8 cellular contexts compared by ENCODE assay signal in the genomic region with DNA sequence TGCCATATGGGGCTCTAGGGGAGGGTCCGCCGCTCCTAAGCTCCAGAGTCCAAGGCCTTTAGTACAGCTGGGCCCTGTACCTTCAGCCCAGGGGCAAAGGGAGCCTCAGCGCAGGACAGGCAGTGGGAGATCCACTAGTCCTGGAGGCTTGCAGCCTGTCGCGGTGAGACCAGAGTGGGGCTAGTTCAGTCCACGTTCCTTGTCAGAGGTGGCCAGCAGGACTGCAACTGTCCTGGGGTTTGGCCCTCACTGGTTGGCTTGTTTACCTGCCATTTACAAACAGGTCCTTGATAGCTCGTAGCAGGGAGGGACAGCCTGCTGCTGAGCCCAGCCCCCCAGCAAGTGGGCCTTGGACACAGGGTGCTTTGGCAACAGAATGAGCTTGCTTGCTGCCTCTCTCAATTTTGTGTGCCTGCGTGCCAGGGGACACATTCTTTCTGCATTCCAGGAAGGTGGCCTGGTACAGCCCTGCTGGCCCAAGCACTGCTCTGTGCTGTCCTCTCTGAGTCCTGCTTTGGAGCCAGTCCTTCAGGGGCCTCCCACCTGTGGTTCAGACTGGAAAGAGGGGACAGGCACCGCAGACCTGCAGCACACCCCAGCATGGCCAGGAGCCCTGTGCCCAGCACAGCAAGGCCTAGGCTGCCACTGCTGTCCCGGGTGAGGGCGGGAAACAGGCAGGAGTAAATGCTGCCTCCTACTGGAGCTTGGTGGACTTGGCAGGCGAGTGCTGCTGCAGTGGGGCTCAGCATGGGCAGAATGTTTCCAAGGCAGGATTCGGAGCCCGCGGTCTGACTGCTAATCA.
DNase-seq lines count a peak whose midpoint lies in the region; ATAC-seq and TF ChIP-seq lines count a peak whose summit lies in the region.

No MANE protein-coding gene starts in this region.

- no peak for ATAC-seq in GM18517 (IDR thresholded peaks at IDR 0.05; ENCODE audit: unreplicated experiment)

- H3K4me3 ChIP-seq in retinal pigment epithelial cell (ENCODE audit: low read length) = no peak overlapping the region

- TF ChIP-seq CTCF in retinal pigment epithelial cell (conservative IDR thresholded peaks at IDR 0.05; ENCODE audit: low read depth, low read length) = peak; percentile 85

- DNase-seq in COLO668 (lab: John Stamatoyannopoulos, UW; ENCODE audit: unreplicated experiment) (peak; percentile 27), HuH-7.5 (ENCODE audit: low spot score) (peak; percentile 83), head of caudate nucleus (peak in 31 of 42 donors; percentile 30 to 81 (median 58)), retinal pigment epithelial cell (ENCODE audit: low read depth) (no peak), activated gamma-delta T cell (lab: John Stamatoyannopoulos, UW) (no peak), NCI-H1930 (lab: John Stamatoyannopoulos, UW) (no peak)
- peak; percentile 70 for DNase-seq in activated CD8-positive, alpha-beta memory T cell treated with anti-CD3 and anti-CD28 coated beads, Interleukin-2, amount 50 U/mL, for 48 hours

- intact Hi-C loops in head of caudate nucleus (cut with DNase I) = no loop called here

Comparison
In these comparisons a context has a peak if more than half of its experiments do, and no peak if none do; other contexts are left out.
1. DNase-seq: peak in COLO668 (single experiment), HuH-7.5 (single experiment), activated CD8-positive, alpha-beta memory T cell treated with anti-CD3 and anti-CD28 coated beads, Interleukin-2, amount 50 U/mL, for 48 hours (single experiment) and head of caudate nucleus (31 of 42); none in retinal pigment epithelial cell (single experiment), activated gamma-delta T cell (single experiment) and NCI-H1930 (0 of 2).